9 cellular contexts compared by ENCODE assay signal in the genomic region with DNA sequence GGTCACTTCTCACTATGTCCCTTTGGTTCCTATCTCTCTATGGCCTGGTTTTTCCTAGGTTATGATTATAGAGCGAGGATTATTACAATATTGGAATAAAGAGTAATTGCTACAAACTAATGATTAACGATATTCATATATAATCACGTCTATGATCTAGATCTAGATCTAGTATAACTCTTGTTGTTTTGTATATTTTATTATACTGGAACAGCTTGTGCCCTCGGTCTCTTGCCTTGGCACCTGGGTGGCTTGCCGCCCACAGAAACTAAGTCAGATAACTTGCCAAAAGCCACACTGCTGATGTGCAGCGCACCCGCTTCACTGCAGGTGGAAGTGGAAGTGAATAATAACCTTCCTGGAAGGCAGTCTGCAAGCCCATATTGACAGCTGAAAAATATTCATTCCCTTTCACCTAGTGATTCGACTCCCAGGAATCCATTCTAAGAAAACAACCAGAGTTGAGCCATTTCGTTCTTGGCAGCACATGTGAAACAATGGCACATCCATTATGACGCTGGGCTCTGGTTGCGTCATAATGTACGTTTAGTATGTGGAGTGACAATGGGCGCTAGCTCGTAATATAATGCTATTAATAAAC. TPM values are rescaled to one million over a fixed set of nuclear protein-coding genes. Genes with fewer than 3 reads are reported as not detected.
A peak's percentile ranks its signal among the peaks of the same experiment; 100 is the strongest.
DNase-seq lines count a peak whose midpoint lies in the region; ATAC-seq and TF ChIP-seq lines count a peak whose summit lies in the region.
"Had no signal": no experiment of that assay in that cellular context is flagged by ENCODE, and none has a peak within 500 bp of the region (broad histone marks: within the 10 kb centered on the region; RNA-seq: fewer than 3 reads in every experiment).

No MANE protein-coding gene starts in this region.

- peak overlapping the region; percentile 75 for H3K4me3 Mint-ChIP-seq in Caco-2 (ENCODE audit: unreplicated experiment)
- peak overlapping the region; percentile 67 for H3K4me3 Mint-ChIP-seq in activated CD8-positive, alpha-beta T cell treated with anti-CD3 and anti-CD28 coated beads for 36 hours

- H3K27ac Mint-ChIP-seq in Caco-2 (ENCODE audit: unreplicated experiment): no peak overlapping the region
- peak overlapping the region; percentile 83 for H3K27ac Mint-ChIP-seq in activated CD8-positive, alpha-beta T cell treated with anti-CD3 and anti-CD28 coated beads for 36 hours

- no peak overlapping the region for H2BK120ac ChIP-seq in trophoblast cell (ENCODE audit: insufficient read depth, low read length, poor library complexity)

- peak overlapping the region; percentile 61; the same call in 1 of the 2 replicates for H3K27ac ChIP-seq in MM.1S (ENCODE audit: low read length)
- no peak overlapping the region for H3K27ac ChIP-seq in foreskin keratinocyte
- no peak overlapping the region for H3K27ac ChIP-seq in trophoblast cell (ENCODE audit: low read depth, low read length)

- H3K14ac ChIP-seq in trophoblast cell (ENCODE audit: low read length): no peak overlapping the region

- no peak for DNase-seq in Caco-2
- peak; percentile 41 for DNase-seq in MM.1S
- DNase-seq in activated CD8-positive, alpha-beta T cell treated with anti-CD3 and anti-CD28 coated beads for 36 hours: peak; percentile 67
- peak; percentile 58 to 82 for DNase-seq in foreskin keratinocyte
- DNase-seq in trophoblast cell: peak; percentile 92 to 97

- no peak overlapping the region for H2AK5ac ChIP-seq in trophoblast cell (ENCODE audit: low read length)

- no peak overlapping the region for H3K4ac ChIP-seq in trophoblast cell (ENCODE audit: low read depth, low read length)

- no peak overlapping the region for H2BK5ac ChIP-seq in trophoblast cell (ENCODE audit: low read depth, low read length, poor library complexity)

- H4K20me1 ChIP-seq in MM.1S (ENCODE audit: insufficient read depth, low read length): no peaks in the 10 kb centered on the region

- no peaks in the 10 kb centered on the region for H3K27me3 Mint-ChIP-seq in Caco-2 (ENCODE audit: insufficient read depth, unreplicated experiment)
- no peaks in the 10 kb centered on the region for H3K27me3 Mint-ChIP-seq in activated CD8-positive, alpha-beta T cell treated with anti-CD3 and anti-CD28 coated beads for 36 hours

- H3K23ac ChIP-seq in trophoblast cell (ENCODE audit: low read length): no peak overlapping the region

- H3K9me3 ChIP-seq in Caco-2: no peaks in the 10 kb centered on the region
- no peaks in the 10 kb centered on the region for H3K9me3 ChIP-seq in MM.1S (replicated peaks; ENCODE audit: insufficient read depth, low read length)
- peaks cover 3% of the 10 kb centered on the region for H3K9me3 ChIP-seq in trophoblast cell (ENCODE audit: insufficient read depth, low read depth, low read length)

- H3K9ac ChIP-seq in MM.1S (ENCODE audit: low read length) (peak overlapping the region; percentile 45; the same call in 1 of the 2 replicates), trophoblast cell (ENCODE audit: low read length) (no peak overlapping the region)

- no peak overlapping the region for H4K91ac ChIP-seq in trophoblast cell (ENCODE audit: low read depth, low read length)

- H3K9me2 ChIP-seq in MM.1S (replicated peaks; ENCODE audit: insufficient read depth, low read length): no peaks in the 10 kb centered on the region

- H2AFZ ChIP-seq in MM.1S (ENCODE audit: low read length): peak overlapping the region; percentile 43
- no peak overlapping the region for H2AFZ ChIP-seq in trophoblast cell (ENCODE audit: insufficient read depth, low read length, poor library complexity)

- H2BK12ac ChIP-seq in trophoblast cell (ENCODE audit: low read length): no peak overlapping the region

- no peak for TF ChIP-seq CTCF in Caco-2 (IDR thresholded peaks at IDR 0.05; ENCODE audit: insufficient read depth in 1 of 2, low read depth in 1 of 2, low read length in 1 of 2, severe bottlenecking in 1 of 2, unreplicated experiment in 1 of 2)
- TF ChIP-seq CTCF in MM.1S (IDR thresholded peaks at IDR 0.05; ENCODE audit: low read length): no peak; the same call in 1 of the 2 replicates
- peak; percentile 38 for TF ChIP-seq CTCF in activated CD8-positive, alpha-beta T cell treated with anti-CD3 and anti-CD28 coated beads for 36 hours (IDR thresholded peaks at IDR 0.05)
- no peak for TF ChIP-seq CTCF in foreskin keratinocyte (conservative IDR thresholded peaks at IDR 0.05)

- H4K8ac ChIP-seq in trophoblast cell (ENCODE audit: low read depth, low read length): no peak overlapping the region

- intact Hi-C loops in Caco-2 (cut with micrococcal nuclease; ENCODE audit: unreplicated experiment): loop anchor here (1.0 to 5.0 kb wide), 4 partner anchors 29 to 190 kb away; no protein-coding TSS in a partner anchor
- intact Hi-C loops in activated CD8-positive, alpha-beta T cell treated with anti-CD3 and anti-CD28 coated beads for 36 hours (cut with micrococcal nuclease): no loop called here

- H3K27me3 ChIP-seq in Caco-2 (replicated peaks; ENCODE audit: control insufficient read depth, insufficient read depth, low read length) (no peaks in the 10 kb centered on the region), MM.1S (replicated peaks; ENCODE audit: insufficient read depth, low read length) (peaks cover 22% of the 10 kb centered on the region), foreskin keratinocyte (peaks cover 7% of the 10 kb centered on the region), trophoblast cell (ENCODE audit: insufficient read depth, low read length) (no peaks in the 10 kb centered on the region)

- no peak overlapping the region for H3K18ac ChIP-seq in trophoblast cell (ENCODE audit: low read length)

- CTCF ChIA-PET in Caco-2 (lab: Charles Lee): interaction anchor here (0.6 kb wide), 2 partner anchors 63 to 209 kb away, joined by 3 to 4 read pairs; no protein-coding TSS in a partner anchor
- CTCF ChIA-PET in activated CD8-positive, alpha-beta T cell treated with anti-CD3 and anti-CD28 coated beads for 36 hours (lab: Charles Lee): interaction anchor here (0.9 to 2.4 kb wide), 6 partner anchors 10 to 188 kb away, joined by 4 to 10 read pairs (median 7); no protein-coding TSS in a partner anchor

- H3K9me3 Mint-ChIP-seq in Caco-2 (ENCODE audit: unreplicated experiment): no peaks in the 10 kb centered on the region
- H3K9me3 Mint-ChIP-seq in activated CD8-positive, alpha-beta T cell treated with anti-CD3 and anti-CD28 coated beads for 36 hours: no peaks in the 10 kb centered on the region

- no peak overlapping the region for H4K12ac ChIP-seq in trophoblast cell (ENCODE audit: low read depth, low read length)

- H3K79me2 ChIP-seq in MM.1S (ENCODE audit: low read length): no peaks in the 10 kb centered on the region
- peaks cover 1% of the 10 kb centered on the region for H3K79me2 ChIP-seq in trophoblast cell (ENCODE audit: control insufficient read depth, insufficient read depth, low read length, poor library complexity)

- H3K4me1 ChIP-seq in Caco-2 (peaks cover 10% of the 10 kb centered on the region; the same call in 1 of the 2 replicates), MM.1S (ENCODE audit: low read length) (0 out of 2 replicates have a peak, but pooled peaks cover 6% of the 10 kb centered on the region), foreskin keratinocyte (peaks cover 14% of the 10 kb centered on the region), trophoblast cell (ENCODE audit: control insufficient read depth in 1 of 2, insufficient read depth in 2 of 2, low read length in 2 of 2) (peaks cover 8 to 10% of the 10 kb centered on the region in 2 experiments)

- H3K4me2 ChIP-seq in MM.1S (ENCODE audit: low read depth, low read length) (peak overlapping the region; percentile 76), trophoblast cell (ENCODE audit: low read length) (peak overlapping the region; percentile 34)

- H3K4me1 Mint-ChIP-seq in Caco-2 (ENCODE audit: low read depth, unreplicated experiment): peaks cover 7% of the 10 kb centered on the region
- peaks cover 12% of the 10 kb centered on the region for H3K4me1 Mint-ChIP-seq in activated CD8-positive, alpha-beta T cell treated with anti-CD3 and anti-CD28 coated beads for 36 hours (ENCODE audit: low read depth)

- peaks cover 9% of the 10 kb centered on the region; the same call in 1 of the 2 replicates for H3F3A ChIP-seq in MM.1S (ENCODE audit: insufficient read depth, low read length)

- H3K79me1 ChIP-seq in trophoblast cell (ENCODE audit: low read length): peaks cover 7% of the 10 kb centered on the region

- H3K36me3 Mint-ChIP-seq in Caco-2 (ENCODE audit: insufficient read depth, unreplicated experiment): no peaks in the 10 kb centered on the region
- no peaks in the 10 kb centered on the region for H3K36me3 Mint-ChIP-seq in activated CD8-positive, alpha-beta T cell treated with anti-CD3 and anti-CD28 coated beads for 36 hours (ENCODE audit: low read depth)

- ATAC-seq in activated CD8-positive, alpha-beta T cell treated with anti-CD3 and anti-CD28 coated beads for 36 hours: peak; percentile 35
- peak; percentile 37 for ATAC-seq in foreskin keratinocyte
- ATAC-seq in GM21737 (IDR thresholded peaks at IDR 0.05; ENCODE audit: unreplicated experiment): no peak
- ATAC-seq in GM18873 (IDR thresholded peaks at IDR 0.05; ENCODE audit: low FRiP score, unreplicated experiment): no peak
- ATAC-seq in HG02763 (IDR thresholded peaks at IDR 0.05; ENCODE audit: unreplicated experiment): no peak

- BruUV-seq in Caco-2 (replicated peaks; lab: Mats Ljungman, UMichigan): no TSS peak

- no peak overlapping the region for H3K4me3 ChIP-seq in Caco-2 (ENCODE audit: low read depth, low read length)
- peak overlapping the region; percentile 61 for H3K4me3 ChIP-seq in MM.1S (ENCODE audit: low read length)
- no peak overlapping the region for H3K4me3 ChIP-seq in trophoblast cell (ENCODE audit: low read depth, low read length)

- no CpG with 5 or more reads among the region's 14 CpGs for WGBS in trophoblast cell (ENCODE audit: extremely low coverage, insufficient coverage, insufficient read length)

- POLR2A ChIA-PET in Caco-2 (lab: Charles Lee): no interaction called here
- POLR2A ChIA-PET in activated CD8-positive, alpha-beta T cell treated with anti-CD3 and anti-CD28 coated beads for 36 hours (lab: Charles Lee): no interaction called here

- H3K36me3 ChIP-seq in Caco-2 (ENCODE audit: control insufficient read depth, insufficient read depth, low read length) (no peaks in the 10 kb centered on the region), MM.1S (replicated peaks; ENCODE audit: insufficient read depth, low read length) (no peaks in the 10 kb centered on the region), trophoblast cell (ENCODE audit: control insufficient read depth in 1 of 2, insufficient read depth in 2 of 2, low read length in 2 of 2) (no peaks in the 10 kb centered on the region)

RNA-seq across cellular contexts. Expression of gene ANKRD53, which starts 0.7 kb away (rescaled TPM):
- total RNA-seq in Caco-2 (2022) (0.16 and 0.28 TPM in 2 replicates), foreskin keratinocyte (0.24 and 0.28 TPM in 2 replicates)
- not detected for total RNA-seq in activated CD8-positive, alpha-beta T cell treated with anti-CD3 and anti-CD28 coated beads for 36 hours
- polyA plus RNA-seq in foreskin keratinocyte: 0.18 and 0.28 TPM in 2 replicates
- 0.73 and 0.86 TPM in 2 replicates for polyA plus RNA-seq in trophoblast cell (2013)
- total RNA-seq: NCI-H460 had no signal

RNA-seq across cellular contexts. Expression of gene TEX261, which starts 17.0 kb away (rescaled TPM):
- total RNA-seq in Caco-2 (2022) (64.1 and 70.0 TPM in 2 replicates), foreskin keratinocyte (40.0 and 41.7 TPM in 2 replicates)
- 10 to 100 TPM; 38.8 to 39.9 TPM for total RNA-seq in activated CD8-positive, alpha-beta T cell treated with anti-CD3 and anti-CD28 coated beads for 36 hours
- 32.6 and 35.5 TPM in 2 replicates for polyA plus RNA-seq in foreskin keratinocyte
- polyA plus RNA-seq in trophoblast cell (2013): 44.4 and 47.5 TPM in 2 replicates

RNA-seq across cellular contexts. Expression of gene ATP6V1B1, which starts 42.0 kb away (rescaled TPM):
- total RNA-seq in Caco-2 (2022) (2.6 and 4.0 TPM in 2 replicates), foreskin keratinocyte (not detected in 2 replicates)
- total RNA-seq in activated CD8-positive, alpha-beta T cell treated with anti-CD3 and anti-CD28 coated beads for 36 hours: not detected
- 0.08 TPM in 1 of 2 replicates, not detected in the other for polyA plus RNA-seq in foreskin keratinocyte
- polyA plus RNA-seq in trophoblast cell (2013): 0.86 and 1.00 TPM in 2 replicates

Comparison
In these comparisons a context has a peak if more than half of its experiments do, and no peak if none do; other contexts are left out.
1. DNase-seq: peak in MM.1S (single experiment), activated CD8-positive, alpha-beta T cell treated with anti-CD3 and anti-CD28 coated beads for 36 hours (single experiment), foreskin keratinocyte (2 of 2) and trophoblast cell (2 of 2); none in Caco-2 (0 of 2).
2. ATAC-seq: peak in activated CD8-positive, alpha-beta T cell treated with anti-CD3 and anti-CD28 coated beads for 36 hours (single experiment) and foreskin keratinocyte (single experiment); none in GM21737 (single experiment), GM18873 (single experiment) and HG02763 (single experiment).